In the genomic region with DNA sequence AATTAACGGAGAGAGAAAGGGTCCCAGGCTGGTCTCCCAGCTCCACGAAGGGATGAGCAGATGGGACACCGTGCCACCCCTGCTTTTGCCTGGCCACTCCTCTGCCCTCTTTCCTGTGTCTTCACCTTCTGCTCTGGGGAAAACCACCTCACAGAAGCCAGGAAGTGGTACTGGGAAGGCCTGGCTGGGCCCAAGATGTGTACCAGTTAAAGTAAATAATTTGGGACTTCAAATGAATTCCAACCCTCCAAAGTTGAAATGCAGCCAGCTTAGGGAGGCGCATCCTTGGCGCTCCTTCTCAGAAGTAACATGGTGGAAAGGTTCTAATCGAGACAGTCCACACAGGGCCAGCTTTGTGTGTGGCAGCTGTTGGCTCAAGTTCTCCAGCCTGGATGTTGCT, we compare ENCODE assay signal across 29 cellular contexts.
"Had no signal": no experiment of that assay in that cellular context is flagged by ENCODE, and none has a peak within 500 bp of the region (broad histone marks: within the 10 kb centered on the region; RNA-seq: fewer than 3 reads in every experiment).

No MANE protein-coding gene starts in this region.

- H3K36me3 Mint-ChIP-seq: activated CD4-positive, alpha-beta memory T cell treated with anti-CD3 and anti-CD28 coated beads for 36 hours; activated CD8-positive, alpha-beta memory T cell treated with anti-CD3 and anti-CD28 coated beads, Interleukin-2, amount 10 ng/mL, durations not matched to agents 7 days and 5 days; activated naive CD4-positive, alpha-beta T cell treated with anti-CD3 and anti-CD28 coated beads, Interleukin-2, amount 10 ng/mL, durations not matched to agents 7 days and 5 days; activated naive CD4-positive, alpha-beta T cell treated with anti-CD3 and anti-CD28 coated beads, Interleukin-2, amount 50 U/mL, for 72 hours; activated naive CD8-positive, alpha-beta T cell treated with anti-CD3 and anti-CD28 coated beads, Interleukin-2, amount 10 ng/mL, durations not matched to agents 7 days and 5 days had no signal

- H3K9me3 ChIP-seq: ascending aorta, esophagus muscularis mucosa, gastrocnemius medialis, heart right ventricle had no signal

- H3K27ac Mint-ChIP-seq: activated CD4-positive, alpha-beta memory T cell treated with anti-CD3 and anti-CD28 coated beads for 36 hours; activated CD8-positive, alpha-beta memory T cell treated with anti-CD3 and anti-CD28 coated beads, Interleukin-2, amount 10 ng/mL, durations not matched to agents 7 days and 5 days; activated CD8-positive, alpha-beta T cell treated with anti-CD3 and anti-CD28 coated beads, Interleukin-2, amount 10 ng/mL, durations not matched to agents 7 days and 5 days; activated naive CD4-positive, alpha-beta T cell treated with anti-CD3 and anti-CD28 coated beads, Interleukin-2, amount 10 ng/mL, durations not matched to agents 7 days and 5 days; activated naive CD4-positive, alpha-beta T cell treated with anti-CD3 and anti-CD28 coated beads, Interleukin-2, amount 50 U/mL, for 72 hours; activated naive CD8-positive, alpha-beta T cell treated with anti-CD3 and anti-CD28 coated beads, Interleukin-2, amount 10 ng/mL, durations not matched to agents 7 days and 5 days; activated T-helper 1 cell treated with anti-CD3 and anti-CD28 coated beads, Interleukin-12 subunit alpha, Interleukin-12 subunit beta, Interleukin-2, Interleukin-4 antibody, amounts not matched to agents 30 ng/mL and 10 ng/mL and 1 ng/mL, durations not matched to agents 14 hours and 24 hours and 36 hours; dendritic cell treated with granulocyte-macrophage colony-stimulating factor and Interleukin-4, amounts not matched to agents 40 ng/mL and 50 ng/mL, for 4 days; effector memory CD8-positive, alpha-beta T cell; WTC11 had no signal

- H3K4me3 ChIP-seq: ascending aorta, coronary artery, esophagus muscularis mucosa, gastrocnemius medialis, heart right ventricle had no signal

- H3K36me3 ChIP-seq: ascending aorta, brain microvascular endothelial cell, esophagus muscularis mucosa, gastrocnemius medialis, heart right ventricle had no signal

- H3K9me3 Mint-ChIP-seq: activated CD4-positive, alpha-beta memory T cell treated with anti-CD3 and anti-CD28 coated beads for 36 hours; activated naive CD4-positive, alpha-beta T cell treated with anti-CD3 and anti-CD28 coated beads, Interleukin-2, amount 10 ng/mL, durations not matched to agents 7 days and 5 days; activated naive CD4-positive, alpha-beta T cell treated with anti-CD3 and anti-CD28 coated beads, Interleukin-2, amount 50 U/mL, for 72 hours; activated naive CD8-positive, alpha-beta T cell treated with anti-CD3 and anti-CD28 coated beads, Interleukin-2, amount 10 ng/mL, durations not matched to agents 7 days and 5 days; activated T-helper 1 cell treated with anti-CD3 and anti-CD28 coated beads, Interleukin-12 subunit alpha, Interleukin-12 subunit beta, Interleukin-2, Interleukin-4 antibody, amounts not matched to agents 30 ng/mL and 10 ng/mL and 1 ng/mL, durations not matched to agents 14 hours and 24 hours and 36 hours; central memory CD8-positive, alpha-beta T cell; dendritic cell treated with granulocyte-macrophage colony-stimulating factor and Interleukin-4, amounts not matched to agents 40 ng/mL and 50 ng/mL, for 4 days; effector memory CD8-positive, alpha-beta T cell; WTC11 had no signal

- H3K4me3 Mint-ChIP-seq: activated CD4-positive, alpha-beta memory T cell treated with anti-CD3 and anti-CD28 coated beads for 36 hours; activated CD8-positive, alpha-beta memory T cell treated with anti-CD3 and anti-CD28 coated beads, Interleukin-2, amount 10 ng/mL, durations not matched to agents 7 days and 5 days; activated CD8-positive, alpha-beta T cell treated with anti-CD3 and anti-CD28 coated beads, Interleukin-2, amount 10 ng/mL, durations not matched to agents 7 days and 5 days; activated naive CD4-positive, alpha-beta T cell treated with anti-CD3 and anti-CD28 coated beads, Interleukin-2, amount 10 ng/mL, durations not matched to agents 7 days and 5 days; activated naive CD8-positive, alpha-beta T cell treated with anti-CD3 and anti-CD28 coated beads, Interleukin-2, amount 10 ng/mL, durations not matched to agents 7 days and 5 days; activated T-helper 1 cell treated with anti-CD3 and anti-CD28 coated beads, Interleukin-12 subunit alpha, Interleukin-12 subunit beta, Interleukin-2, Interleukin-4 antibody, amounts not matched to agents 30 ng/mL and 10 ng/mL and 1 ng/mL, durations not matched to agents 14 hours and 24 hours and 36 hours; central memory CD8-positive, alpha-beta T cell; dendritic cell treated with granulocyte-macrophage colony-stimulating factor and Interleukin-4, amounts not matched to agents 40 ng/mL and 50 ng/mL, for 4 days; effector memory CD8-positive, alpha-beta T cell; WTC11 had no signal

- H3K27me3 ChIP-seq: ascending aorta, brain microvascular endothelial cell, esophagus muscularis mucosa, foreskin keratinocyte, gastrocnemius medialis had no signal

- H3K27me3 Mint-ChIP-seq: activated CD4-positive, alpha-beta memory T cell treated with anti-CD3 and anti-CD28 coated beads for 36 hours; activated CD8-positive, alpha-beta memory T cell treated with anti-CD3 and anti-CD28 coated beads, Interleukin-2, amount 10 ng/mL, durations not matched to agents 7 days and 5 days; central memory CD8-positive, alpha-beta T cell; dendritic cell treated with granulocyte-macrophage colony-stimulating factor and Interleukin-4, amounts not matched to agents 40 ng/mL and 50 ng/mL, for 4 days; effector memory CD8-positive, alpha-beta T cell had no signal

- ATAC-seq: activated CD4-positive, CD25-positive, alpha-beta regulatory T cell treated with anti-CD3 and anti-CD28 coated beads, Interleukin-2, amount 50 U/mL, for 24 hours; activated CD8-positive, alpha-beta memory T cell treated with anti-CD3 and anti-CD28 coated beads, Interleukin-2, amount 10 ng/mL, durations not matched to agents 7 days and 5 days; activated CD8-positive, alpha-beta T cell treated with anti-CD3 and anti-CD28 coated beads, Interleukin-2, amount 10 ng/mL, durations not matched to agents 7 days and 5 days; activated naive CD4-positive, alpha-beta T cell treated with anti-CD3 and anti-CD28 coated beads, Interleukin-2, amount 50 U/mL, for 72 hours; effector memory CD8-positive, alpha-beta T cell; foreskin keratinocyte; gastrocnemius medialis; heart right ventricle; WTC11 had no signal

- DNase-seq: activated CD4-positive, alpha-beta memory T cell treated with anti-CD3 and anti-CD28 coated beads for 36 hours; activated CD4-positive, alpha-beta T cell treated with anti-CD3 and anti-CD28 coated beads for 48 hours; activated CD4-positive, alpha-beta T cell treated with anti-CD3 and anti-CD28 coated beads, Interleukin-2, amount 50 U/mL, for 1 hour; activated CD8-positive, alpha-beta memory T cell treated with anti-CD3 and anti-CD28 coated beads, Interleukin-2, amount 10 ng/mL, durations not matched to agents 7 days and 5 days; activated CD8-positive, alpha-beta memory T cell treated with anti-CD3 and anti-CD28 coated beads, Interleukin-2, amount 50 U/mL, for 4 hours; activated CD8-positive, alpha-beta T cell treated with anti-CD3 and anti-CD28 coated beads, Interleukin-2, amount 10 ng/mL, durations not matched to agents 7 days and 5 days; activated gamma-delta T cell; activated naive CD4-positive, alpha-beta T cell; activated naive CD4-positive, alpha-beta T cell treated with anti-CD3 and anti-CD28 coated beads, Interleukin-2, amount 10 ng/mL, durations not matched to agents 7 days and 5 days; activated naive CD8-positive, alpha-beta T cell treated with anti-CD3 and anti-CD28 coated beads, Interleukin-2, amount 10 ng/mL, durations not matched to agents 7 days and 5 days; activated T-cell treated with anti-CD3 and anti-CD28 coated beads, Interleukin-2, amount 50 U/mL, for 1 hour; activated T-cell treated with anti-CD3 and anti-CD28 coated beads, Interleukin-2, amount 50 U/mL, for 48 hours; brain microvascular endothelial cell; effector CD4-positive, alpha-beta T cell; effector memory CD8-positive, alpha-beta T cell; erythroblast; foreskin keratinocyte; gastrocnemius medialis; heart right ventricle; T-helper 2 cell had no signal

- H3K4me1 ChIP-seq: ascending aorta, esophagus muscularis mucosa, foreskin keratinocyte, gastrocnemius medialis, heart right ventricle had no signal

- H3K4me1 Mint-ChIP-seq: activated naive CD4-positive, alpha-beta T cell treated with anti-CD3 and anti-CD28 coated beads, Interleukin-2, amount 10 ng/mL, durations not matched to agents 7 days and 5 days; central memory CD8-positive, alpha-beta T cell had no signal

- H3K27ac ChIP-seq: ascending aorta, brain microvascular endothelial cell, coronary artery, esophagus muscularis mucosa, foreskin keratinocyte, gastrocnemius medialis, heart right ventricle had no signal
